In the genomic region with DNA sequence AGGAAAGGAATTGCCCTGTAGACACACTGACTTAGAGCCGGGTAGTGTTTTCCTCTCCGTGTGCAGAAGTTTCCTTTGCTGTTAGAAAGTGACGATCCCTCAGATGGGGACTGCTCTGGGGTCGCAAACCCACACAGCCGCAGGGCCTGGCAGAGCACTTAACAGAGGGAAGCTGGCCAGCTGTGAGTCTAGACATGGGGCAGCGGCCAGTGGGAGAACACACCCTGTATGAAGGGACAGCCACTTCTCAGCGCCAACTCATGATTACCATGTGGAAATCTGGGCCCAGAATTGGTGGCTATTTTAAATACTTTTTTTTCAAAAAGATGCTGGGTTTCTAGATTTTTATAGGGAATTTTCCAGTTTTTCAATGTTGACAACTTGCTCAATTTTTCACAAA, we compare ENCODE assay signal across 16 cellular contexts. TPM values are rescaled to one million over a fixed set of nuclear protein-coding genes. Genes with fewer than 3 reads are reported as not detected.
DNase-seq lines count a peak whose midpoint lies in the region; ATAC-seq and TF ChIP-seq lines count a peak whose summit lies in the region.
"Had no signal": no experiment of that assay in that cellular context is flagged by ENCODE, and none has a peak within 500 bp of the region (broad histone marks: within the 10 kb centered on the region; RNA-seq: fewer than 3 reads in every experiment).

No MANE protein-coding gene starts in this region.

- no peak overlapping the region for H3K4me3 Mint-ChIP-seq in activated CD4-positive, alpha-beta memory T cell treated with anti-CD3 and anti-CD28 coated beads, Interleukin-2, amount 10 ng/mL, durations not matched to agents 7 days and 5 days
- H3K4me3 Mint-ChIP-seq in activated CD4-positive, alpha-beta memory T cell treated with anti-CD3 and anti-CD28 coated beads for 36 hours: no peak overlapping the region
- no peak overlapping the region for H3K4me3 Mint-ChIP-seq in natural killer cell treated with Interleukin-12 subunit alpha and Interleukin-12 subunit beta and Interleukin-15 and Interleukin-18, amount 100 ng/mL, for 72 hours
- H3K4me3 Mint-ChIP-seq: CD14-positive monocyte had no signal

- no peak for TF ChIP-seq EP300 in upper lobe of left lung (IDR thresholded peaks at IDR 0.05)

- 74 to 87% methylated on average over 3 to 7 of the region's 7 CpGs for WGBS in upper lobe of left lung, 2 donors

- no peaks in the 10 kb centered on the region for H3K9me3 ChIP-seq in neutrophil
- H3K9me3 ChIP-seq in upper lobe of left lung: no peaks in the 10 kb centered on the region
- H3K9me3 ChIP-seq: prostate gland had no signal

- no peaks in the 10 kb centered on the region for H3K27me3 Mint-ChIP-seq in activated CD4-positive, alpha-beta memory T cell treated with anti-CD3 and anti-CD28 coated beads, Interleukin-2, amount 10 ng/mL, durations not matched to agents 7 days and 5 days
- no peaks in the 10 kb centered on the region for H3K27me3 Mint-ChIP-seq in activated CD4-positive, alpha-beta memory T cell treated with anti-CD3 and anti-CD28 coated beads for 36 hours
- no peaks in the 10 kb centered on the region for H3K27me3 Mint-ChIP-seq in natural killer cell treated with Interleukin-12 subunit alpha and Interleukin-12 subunit beta and Interleukin-15 and Interleukin-18, amount 100 ng/mL, for 72 hours

- ATAC-seq in upper lobe of left lung (ENCODE audit: low FRiP score in 2 of 2): no peak
- ATAC-seq in HG03442 (IDR thresholded peaks at IDR 0.05; ENCODE audit: unreplicated experiment): no peak
- no peak for ATAC-seq in natural killer cell treated with Interleukin-12 subunit alpha and Interleukin-12 subunit beta and Interleukin-15 and Interleukin-18, amount 100 ng/mL, for 72 hours

- H3K36me3 ChIP-seq in neutrophil: peaks cover 86% of the 10 kb centered on the region
- peaks cover 3 to 63% (median 44%) of the 10 kb centered on the region in 4 donors for H3K36me3 ChIP-seq in upper lobe of left lung
- H3K36me3 ChIP-seq: prostate gland had no signal

- peaks cover 61% of the 10 kb centered on the region for H3K36me3 Mint-ChIP-seq in activated CD4-positive, alpha-beta memory T cell treated with anti-CD3 and anti-CD28 coated beads, Interleukin-2, amount 10 ng/mL, durations not matched to agents 7 days and 5 days (ENCODE audit: low read depth)
- H3K36me3 Mint-ChIP-seq in activated CD4-positive, alpha-beta memory T cell treated with anti-CD3 and anti-CD28 coated beads for 36 hours: peaks cover 29% of the 10 kb centered on the region
- peaks cover 18% of the 10 kb centered on the region for H3K36me3 Mint-ChIP-seq in natural killer cell treated with Interleukin-12 subunit alpha and Interleukin-12 subunit beta and Interleukin-15 and Interleukin-18, amount 100 ng/mL, for 72 hours

- TF ChIP-seq CTCF in neutrophil (IDR thresholded peaks at IDR 0.05): no peak
- TF ChIP-seq CTCF in upper lobe of left lung (IDR thresholded peaks at IDR 0.05): no peak

- no peak for TF ChIP-seq POLR2A in upper lobe of left lung (IDR thresholded peaks at IDR 0.05)

- intact Hi-C loops in activated CD4-positive, alpha-beta memory T cell treated with anti-CD3 and anti-CD28 coated beads for 36 hours (cut with micrococcal nuclease): no loop called here

- H3K27me3 ChIP-seq in neutrophil: no peaks in the 10 kb centered on the region
- no peaks in the 10 kb centered on the region for H3K27me3 ChIP-seq in upper lobe of left lung

- H3K27ac ChIP-seq in neutrophil: peak overlapping the region; percentile 62
- peak overlapping the region in 3 of 4 donors; percentile 10 to 66 (median 59) for H3K27ac ChIP-seq in upper lobe of left lung

- CTCF ChIA-PET in activated CD4-positive, alpha-beta memory T cell treated with anti-CD3 and anti-CD28 coated beads, Interleukin-2, amount 10 ng/mL, durations not matched to agents 7 days and 5 days (lab: Charles Lee): interaction anchor here (1.6 kb wide), 1 partner anchor 219 kb away, joined by 4 read pairs; no protein-coding TSS in a partner anchor
- CTCF ChIA-PET in activated CD4-positive, alpha-beta memory T cell treated with anti-CD3 and anti-CD28 coated beads for 36 hours (lab: Charles Lee): interaction anchor here (0.6 to 12.3 kb wide), 4 partner anchors 11 to 310 kb away, joined by 3 to 184 read pairs (median 4); no protein-coding TSS in a partner anchor

- POLR2A ChIA-PET in activated CD4-positive, alpha-beta memory T cell treated with anti-CD3 and anti-CD28 coated beads, Interleukin-2, amount 10 ng/mL, durations not matched to agents 7 days and 5 days (lab: Charles Lee): no interaction called here
- POLR2A ChIA-PET in activated CD4-positive, alpha-beta memory T cell treated with anti-CD3 and anti-CD28 coated beads for 36 hours (lab: Charles Lee): no interaction called here

- H3K4me1 ChIP-seq in neutrophil (ENCODE audit: control insufficient read depth in 1 of 2, insufficient read depth in 1 of 2, low read depth in 1 of 2, low read length in 1 of 2): peaks cover 27 to 29% of the 10 kb centered on the region in 2 experiments
- peaks cover 12 to 21% (median 13%) of the 10 kb centered on the region in 4 donors for H3K4me1 ChIP-seq in upper lobe of left lung

- H3K27ac Mint-ChIP-seq in activated CD4-positive, alpha-beta memory T cell treated with anti-CD3 and anti-CD28 coated beads, Interleukin-2, amount 10 ng/mL, durations not matched to agents 7 days and 5 days: peak overlapping the region; percentile 16
- H3K27ac Mint-ChIP-seq in activated CD4-positive, alpha-beta memory T cell treated with anti-CD3 and anti-CD28 coated beads for 36 hours: no peak overlapping the region
- no peak overlapping the region for H3K27ac Mint-ChIP-seq in natural killer cell treated with Interleukin-12 subunit alpha and Interleukin-12 subunit beta and Interleukin-15 and Interleukin-18, amount 100 ng/mL, for 72 hours

- H3K9me3 Mint-ChIP-seq in activated CD4-positive, alpha-beta memory T cell treated with anti-CD3 and anti-CD28 coated beads, Interleukin-2, amount 10 ng/mL, durations not matched to agents 7 days and 5 days: no peaks in the 10 kb centered on the region
- no peaks in the 10 kb centered on the region for H3K9me3 Mint-ChIP-seq in activated CD4-positive, alpha-beta memory T cell treated with anti-CD3 and anti-CD28 coated beads for 36 hours
- no peaks in the 10 kb centered on the region for H3K9me3 Mint-ChIP-seq in natural killer cell treated with Interleukin-12 subunit alpha and Interleukin-12 subunit beta and Interleukin-15 and Interleukin-18, amount 100 ng/mL, for 72 hours
- H3K9me3 Mint-ChIP-seq: CD14-positive monocyte had no signal

- no peak for DNase-seq in activated CD4-positive, alpha-beta memory T cell treated with anti-CD3 and anti-CD28 coated beads, Interleukin-2, amount 10 ng/mL, durations not matched to agents 7 days and 5 days
- no peak for DNase-seq in activated CD4-positive, alpha-beta memory T cell treated with anti-CD3 and anti-CD28 coated beads for 36 hours
- DNase-seq in globus pallidus (ENCODE audit: low spot score) (peak; percentile 74), upper lobe of left lung (no peak), COLO829 (ENCODE audit: low spot score) (no peak)
- DNase-seq in natural killer cell treated with Interleukin-12 subunit alpha and Interleukin-12 subunit beta and Interleukin-15 and Interleukin-18, amount 100 ng/mL, for 72 hours (ENCODE audit: low spot score): no peak
- DNase-seq: activated T-cell treated with anti-CD3 and anti-CD28 coated beads, Interleukin-2, amount 50 U/mL, for 1 hour; cerebellar nuclear complex; DMS79; kidney; NCI-H1417 treated with DMSO at 0.1 percent for 48 hours; T-helper 9 cell had no signal

- H3K4me3 ChIP-seq in neutrophil (ENCODE audit: low read depth in 1 of 2, low read length in 1 of 2): no peak overlapping the region
- H3K4me3 ChIP-seq in upper lobe of left lung: no peak overlapping the region
- H3K4me3 ChIP-seq: prostate gland had no signal

- peaks cover 27% of the 10 kb centered on the region for H3K4me1 Mint-ChIP-seq in activated CD4-positive, alpha-beta memory T cell treated with anti-CD3 and anti-CD28 coated beads, Interleukin-2, amount 10 ng/mL, durations not matched to agents 7 days and 5 days
- H3K4me1 Mint-ChIP-seq in activated CD4-positive, alpha-beta memory T cell treated with anti-CD3 and anti-CD28 coated beads for 36 hours (ENCODE audit: low read depth): no peaks in the 10 kb centered on the region
- peaks cover 0 to 3% of the 10 kb centered on the region in 2 donors for H3K4me1 Mint-ChIP-seq in natural killer cell treated with Interleukin-12 subunit alpha and Interleukin-12 subunit beta and Interleukin-15 and Interleukin-18, amount 100 ng/mL, for 72 hours (ENCODE audit: low read depth in 2 of 2)

RNA-seq across cellular contexts. Expression of a gene that starts 39.4 kb away (rescaled TPM):
- total RNA-seq in activated CD4-positive, alpha-beta memory T cell treated with anti-CD3 and anti-CD28 coated beads, Interleukin-2, amount 10 ng/mL, durations not matched to agents 7 days and 5 days: 10 to 100 TPM; 18.0 to 21.0 TPM
- 10 to 100 TPM; 11.5 to 13.0 TPM for total RNA-seq in activated CD4-positive, alpha-beta memory T cell treated with anti-CD3 and anti-CD28 coated beads for 36 hours
- total RNA-seq in upper lobe of left lung: 10 to 100 TPM; 13.2 to 19.6 (median 17.2) TPM
- total RNA-seq in natural killer cell treated with Interleukin-12 subunit alpha and Interleukin-12 subunit beta and Interleukin-15 and Interleukin-18, amount 100 ng/mL, for 72 hours: 10 to 100 TPM; 22.0 to 27.6 TPM
